ENCODE assay signal across 8 cellular contexts in genomic region chr18:75289762-75290161, GRCh38.
"Had no signal": no experiment of that assay in that cellular context is flagged by ENCODE, and none has a peak within 500 bp of the region (broad histone marks: within the 10 kb centered on the region; RNA-seq: fewer than 3 reads in every experiment).

No MANE protein-coding gene starts in this region.

- DNase-seq: GDM1, GF-D8 had no signal

- H3K4me3 ChIP-seq: GM12878 had no signal

- ATAC-seq: GM12878 had no signal

- FAIRE-seq: G401.6, GM12878, GM12891, GM12892, GM18507, GM19239 had no signal
